In the genomic region with DNA sequence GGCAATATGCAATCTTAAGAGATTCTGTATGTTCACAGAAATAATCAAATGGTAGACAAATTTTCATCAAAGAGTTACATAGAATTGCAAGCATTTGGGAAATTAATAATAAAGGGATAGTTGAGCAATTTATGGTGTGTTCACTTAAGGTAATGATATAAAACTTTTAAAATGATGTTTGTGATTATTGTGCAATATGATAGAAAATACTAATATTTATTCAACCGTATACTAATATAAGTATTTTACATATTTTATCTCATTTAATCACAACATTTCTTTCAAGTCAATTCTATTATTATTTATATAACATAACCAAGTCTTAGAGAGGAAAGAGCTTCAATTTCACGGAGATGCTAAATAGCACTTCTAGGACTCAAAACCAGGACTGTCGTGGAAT, we compare ENCODE assay signal across 27 cellular contexts.
"Had no signal": no experiment of that assay in that cellular context is flagged by ENCODE, and none has a peak within 500 bp of the region (broad histone marks: within the 10 kb centered on the region; RNA-seq: fewer than 3 reads in every experiment).

No MANE protein-coding gene starts in this region.

- H3K27me3 Mint-ChIP-seq: dendritic cell treated with granulocyte-macrophage colony-stimulating factor and Interleukin-4, amounts not matched to agents 40 ng/mL and 50 ng/mL, for 4 days; effector memory CD8-positive, alpha-beta T cell; naive B cell had no signal

- H3K9me3 ChIP-seq: colonic mucosa, esophagus squamous epithelium, gastrocnemius medialis, heart right ventricle, left lung, lower lobe of right lung, mucosa of descending colon had no signal

- H3K4me3 ChIP-seq: colonic mucosa, esophagus squamous epithelium, gastrocnemius medialis, heart right ventricle, left lung, lower lobe of right lung, mucosa of descending colon had no signal

- H3K4me1 ChIP-seq: colonic mucosa, esophagus squamous epithelium, gastrocnemius medialis, heart right ventricle, left lung, lower lobe of right lung had no signal

- ATAC-seq: effector memory CD8-positive, alpha-beta T cell; esophagus mucosa; gastrocnemius medialis; heart right ventricle; left cardiac atrium; left lung; left ventricle myocardium superior; lower lobe of right lung; mucosa of descending colon had no signal

- FAIRE-seq: endometrium, islet of Langerhans, keratinocyte had no signal

- H3K27ac Mint-ChIP-seq: dendritic cell treated with granulocyte-macrophage colony-stimulating factor and Interleukin-4, amounts not matched to agents 40 ng/mL and 50 ng/mL, for 4 days; effector memory CD8-positive, alpha-beta T cell; endodermal cell; mesothelial cell of epicardium; naive B cell had no signal

- DNase-seq: colonic mucosa; cortex of kidney; effector CD8-positive, alpha-beta T cell; effector memory CD8-positive, alpha-beta T cell; endodermal cell; erythroblast; esophagus squamous epithelium; foreskin fibroblast; foreskin melanocyte; gastrocnemius medialis; glutamatergic neuron; head of caudate nucleus; heart right ventricle; hippocampal formation; left cardiac atrium; left lung; left ventricle myocardium superior; lower lobe of right lung; mucosa of descending colon; naive B cell had no signal

- H3K4me3 Mint-ChIP-seq: dendritic cell treated with granulocyte-macrophage colony-stimulating factor and Interleukin-4, amounts not matched to agents 40 ng/mL and 50 ng/mL, for 4 days; effector memory CD8-positive, alpha-beta T cell; endodermal cell; mesothelial cell of epicardium; naive B cell had no signal

- H3K36me3 Mint-ChIP-seq: mesothelial cell of epicardium, naive B cell had no signal

- H3K27me3 ChIP-seq: colonic mucosa, esophagus squamous epithelium, gastrocnemius medialis, heart right ventricle, left lung had no signal

- H3K27ac ChIP-seq: colonic mucosa, epithelial cell of prostate, esophagus squamous epithelium, gastrocnemius medialis, heart right ventricle, left lung, lower lobe of right lung had no signal

- H3K36me3 ChIP-seq: colonic mucosa, esophagus squamous epithelium, gastrocnemius medialis, heart right ventricle, left lung, lower lobe of right lung had no signal

- H3K9me3 Mint-ChIP-seq: dendritic cell treated with granulocyte-macrophage colony-stimulating factor and Interleukin-4, amounts not matched to agents 40 ng/mL and 50 ng/mL, for 4 days; endodermal cell; mesothelial cell of epicardium had no signal

- H3K4me1 Mint-ChIP-seq: endodermal cell, mesothelial cell of epicardium, naive B cell had no signal
